8 cellular contexts compared by ENCODE assay signal in the genomic region with DNA sequence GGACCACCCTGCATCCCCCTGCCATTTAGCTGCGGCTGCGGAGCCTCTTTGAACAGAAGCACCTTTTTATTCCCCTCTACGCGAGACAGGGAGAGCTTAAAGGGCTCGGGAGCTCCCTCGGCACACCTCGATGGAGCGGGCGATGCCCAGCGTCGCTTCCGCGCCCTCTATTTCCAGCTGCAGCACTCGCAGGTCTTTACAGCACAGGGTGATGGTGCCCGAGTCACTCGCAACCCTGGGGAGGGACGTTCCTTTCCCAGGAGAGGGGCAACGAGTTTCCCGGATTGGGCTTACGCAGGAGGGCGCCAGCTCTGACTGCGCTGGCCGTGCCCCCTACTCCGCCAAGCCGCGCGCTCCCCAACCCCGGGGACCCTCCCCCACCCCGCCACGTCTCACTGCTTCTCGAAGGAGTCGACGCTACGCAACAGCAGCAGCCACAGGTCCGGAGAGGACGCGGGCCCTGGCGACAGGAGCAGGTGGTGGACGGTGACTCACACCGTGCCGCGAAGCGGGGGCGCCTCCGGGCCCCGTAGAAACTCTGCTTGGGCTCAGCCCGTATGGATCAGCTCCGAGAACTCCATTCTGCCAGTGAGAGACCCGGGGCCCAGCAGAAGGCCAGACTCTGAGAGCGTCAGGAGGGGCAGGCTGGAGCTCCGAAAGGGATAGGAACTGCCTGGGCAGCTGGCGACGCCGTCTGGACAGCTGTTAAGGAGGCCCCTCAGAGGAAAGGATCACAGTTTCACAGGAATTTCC. TPM values are rescaled to one million over a fixed set of nuclear protein-coding genes. Genes with fewer than 3 reads are reported as not detected.
DNase-seq lines count a peak whose midpoint lies in the region; ATAC-seq and TF ChIP-seq lines count a peak whose summit lies in the region.

No MANE protein-coding gene starts in this region.

- H3K4me3 Mint-ChIP-seq in stimulated activated memory B cell treated with anti-CD40 and anti-IgM and Interleukin-4, amounts not matched to agents 10 μg/mL and 1 μg/mL and 100 μg/mL, for 72 hours = peak overlapping the region; percentile 90

- H3F3A ChIP-seq in SU-DHL-6 (ENCODE audit: insufficient read depth) = peaks cover 22% of the 10 kb centered on the region

- H3K79me2 ChIP-seq in SU-DHL-6 (ENCODE audit: insufficient read depth, low read length) = no peaks in the 10 kb centered on the region

- peak overlapping the region; percentile 70 for H2AFZ ChIP-seq in SU-DHL-6 (ENCODE audit: low read depth, low read length, severe bottlenecking)

- TF ChIP-seq CTCF in SU-DHL-6 (IDR thresholded peaks at IDR 0.05; ENCODE audit: insufficient read depth, low read length, poor library complexity, severe bottlenecking) (no peak), right lobe of liver (IDR thresholded peaks at IDR 0.05) (no peak)

- H3K4me1 ChIP-seq in right lobe of liver = peaks cover 0 to 13% (median 6%) of the 10 kb centered on the region in 4 donors

- H3K27me3 ChIP-seq in SU-DHL-6 (ENCODE audit: low read length) = no peaks in the 10 kb centered on the region
- no peaks in the 10 kb centered on the region for H3K27me3 ChIP-seq in right lobe of liver

- H3K4me3 ChIP-seq in SU-DHL-6 (ENCODE audit: insufficient read depth, low read length, poor library complexity, severe bottlenecking) = peak overlapping the region; percentile 50
- peak overlapping the region; percentile 49 to 57 (median 54) for H3K4me3 ChIP-seq in right lobe of liver

- TF ChIP-seq POLR2A in right lobe of liver (IDR thresholded peaks at IDR 0.05) = peak; percentile 11

- H3K27ac ChIP-seq in SU-DHL-6 (ENCODE audit: low read depth, low read length) (peak overlapping the region; percentile 3; the same call in 1 of the 2 replicates), right lobe of liver (peak overlapping the region; percentile 52 to 68 (median 55))

- no peaks in the 10 kb centered on the region for H3K27me3 Mint-ChIP-seq in stimulated activated memory B cell treated with anti-CD40 and anti-IgM and Interleukin-4, amounts not matched to agents 10 μg/mL and 1 μg/mL and 100 μg/mL, for 72 hours

- H3K36me3 ChIP-seq in SU-DHL-6 (ENCODE audit: low read length) (no peaks in the 10 kb centered on the region), right lobe of liver (no peaks in the 10 kb centered on the region)

- WGBS in right lobe of liver (ENCODE audit: insufficient coverage, low coverage, low lambda C conversion rate, missing lambda C conversion rate) = 1% methylated on average over 15 of the region's 54 CpGs

- ATAC-seq in HG03432 (IDR thresholded peaks at IDR 0.05; ENCODE audit: unreplicated experiment) = peak; percentile 56
- peak; percentile 55 to 71 (median 63) for ATAC-seq in right lobe of liver
- peak; percentile 77 for ATAC-seq in stimulated activated memory B cell treated with anti-CD40 and anti-IgM and Interleukin-4, amounts not matched to agents 10 μg/mL and 1 μg/mL and 100 μg/mL, for 72 hours
- no peak for ATAC-seq in HG03045 (IDR thresholded peaks at IDR 0.05; ENCODE audit: unreplicated experiment)

- H3K27ac Mint-ChIP-seq in stimulated activated memory B cell treated with anti-CD40 and anti-IgM and Interleukin-4, amounts not matched to agents 10 μg/mL and 1 μg/mL and 100 μg/mL, for 72 hours = peak overlapping the region; percentile 81

- no peaks in the 10 kb centered on the region for H3K9me2 ChIP-seq in SU-DHL-6 (replicated peaks; ENCODE audit: insufficient read depth, low read length)

- DNase-seq in NCI-H1417 (lab: John Stamatoyannopoulos, UW) (peak; percentile 75 to 87 (median 82)), NCI-H1417 treated with DMSO at 0.1 percent for 48 hours (lab: John Stamatoyannopoulos, UW) (no peak), dermis blood vessel endothelial cell (peak; percentile 81), right lobe of liver (peak in 2 of 3 donors; percentile 66)

- H3K36me3 Mint-ChIP-seq in stimulated activated memory B cell treated with anti-CD40 and anti-IgM and Interleukin-4, amounts not matched to agents 10 μg/mL and 1 μg/mL and 100 μg/mL, for 72 hours = no peaks in the 10 kb centered on the region

- intact Hi-C loops in right lobe of liver (cut with DNase I) = no loop called here

- H3K9me3 ChIP-seq in SU-DHL-6 (ENCODE audit: insufficient read depth, low read length) = no peaks in the 10 kb centered on the region
- H3K9me3 ChIP-seq in right lobe of liver = no peaks in the 10 kb centered on the region

- peak overlapping the region; percentile 55 for H3K9ac ChIP-seq in SU-DHL-6 (ENCODE audit: low read length)

- H4K20me1 ChIP-seq in SU-DHL-6 (ENCODE audit: low read depth, low read length) = no peaks in the 10 kb centered on the region

- no peaks in the 10 kb centered on the region for H3K9me3 Mint-ChIP-seq in stimulated activated memory B cell treated with anti-CD40 and anti-IgM and Interleukin-4, amounts not matched to agents 10 μg/mL and 1 μg/mL and 100 μg/mL, for 72 hours

- H3K4me1 Mint-ChIP-seq in stimulated activated memory B cell treated with anti-CD40 and anti-IgM and Interleukin-4, amounts not matched to agents 10 μg/mL and 1 μg/mL and 100 μg/mL, for 72 hours = peaks cover 37% of the 10 kb centered on the region

- H3K4me2 ChIP-seq in SU-DHL-6 (ENCODE audit: low read depth, low read length, poor library complexity, severe bottlenecking) = peak overlapping the region; percentile 82

RNA-seq across cellular contexts. Expression of a gene that starts 5.8 kb away (rescaled TPM):
- 2.4 and 30.8 TPM in 2 replicates for total RNA-seq in dermis blood vessel endothelial cell
- total RNA-seq in right lobe of liver = 1 to 10 TPM; 1.3 to 9.4 (median 5.2) TPM

RNA-seq across cellular contexts. Expression of a gene that starts 9.9 kb away (rescaled TPM):
- total RNA-seq in dermis blood vessel endothelial cell = 0.09 and 0.17 TPM in 2 replicates
- 1 to 10 TPM in 4 of 6 experiments, under 1 TPM in 2; 0.73 to 1.7 (median 1.1) TPM for total RNA-seq in right lobe of liver

RNA-seq across cellular contexts. Expression of a gene that starts 19.0 kb away (rescaled TPM):
- total RNA-seq in dermis blood vessel endothelial cell = 339 and 353 TPM in 2 replicates
- total RNA-seq in right lobe of liver = 100 to 1,000 TPM in 2 of 6 experiments, 10 to 100 TPM in 4; 67.5 to 130 (median 71.9) TPM

RNA-seq across cellular contexts. Expression of a gene that starts 19.0 kb away (rescaled TPM):
- total RNA-seq in dermis blood vessel endothelial cell (9.2 and 12.3 TPM in 2 replicates), right lobe of liver (1 to 10 TPM; 3.4 to 7.2 (median 5.9) TPM)

RNA-seq across cellular contexts. Expression of a gene that starts 32.3 kb away (rescaled TPM):
- total RNA-seq in dermis blood vessel endothelial cell (not detected in 2 replicates), right lobe of liver (not detected)
